8 cellular contexts compared by ENCODE assay signal in the genomic region with DNA sequence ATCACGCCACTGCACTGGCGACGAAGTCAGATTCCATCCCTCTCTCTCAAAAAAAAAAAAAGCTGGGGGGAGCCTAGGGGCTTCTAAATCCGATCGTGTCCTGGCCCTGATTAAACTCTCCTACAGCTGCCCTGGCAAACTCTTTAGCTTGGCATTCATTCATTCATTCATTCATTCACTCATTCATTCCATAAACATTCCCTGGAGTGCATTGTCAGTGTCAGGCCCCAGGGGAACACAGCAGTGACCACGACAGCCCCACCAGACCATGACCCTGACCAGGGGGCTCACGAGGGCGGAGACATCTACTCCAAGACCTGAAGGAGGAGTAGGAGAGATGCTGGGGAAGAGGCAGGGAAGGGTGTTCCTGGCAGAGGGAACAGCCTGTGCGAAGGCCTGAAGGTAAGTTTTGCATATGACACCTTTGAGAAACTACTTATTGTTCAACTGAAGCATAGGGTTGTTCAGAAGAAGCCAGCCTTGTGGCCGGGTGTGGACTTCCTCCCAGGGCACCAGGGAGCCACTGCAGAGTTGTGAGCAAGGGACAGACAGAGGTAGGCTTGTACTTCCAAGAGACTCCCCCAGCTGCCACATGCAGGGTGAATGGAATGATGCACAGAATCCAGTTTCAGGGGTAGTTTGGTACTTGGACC. TPM values are rescaled to one million over a fixed set of nuclear protein-coding genes. Genes with fewer than 3 reads are reported as not detected.
A peak's percentile ranks its signal among the peaks of the same experiment; 100 is the strongest.
DNase-seq lines count a peak whose midpoint lies in the region; ATAC-seq and TF ChIP-seq lines count a peak whose summit lies in the region.

No MANE protein-coding gene starts in this region.

- no peak overlapping the region for H3K4me3 Mint-ChIP-seq in activated naive CD8-positive, alpha-beta T cell treated with anti-CD3 and anti-CD28 coated beads, Interleukin-2, amount 50 U/mL, for 24 hours
- H3K4me3 Mint-ChIP-seq in neural progenitor cell (peak overlapping the region; percentile 65), HFFc6 (no peak overlapping the region)

- no peaks in the 10 kb centered on the region for H3F3A ChIP-seq in neural progenitor cell (ENCODE audit: low read depth)

- no peak overlapping the region for H3K4me2 ChIP-seq in neural progenitor cell

- no peaks in the 10 kb centered on the region for H3K9me3 Mint-ChIP-seq in activated naive CD8-positive, alpha-beta T cell treated with anti-CD3 and anti-CD28 coated beads, Interleukin-2, amount 50 U/mL, for 24 hours
- H3K9me3 Mint-ChIP-seq in neural progenitor cell (no peaks in the 10 kb centered on the region), HFFc6 (no peaks in the 10 kb centered on the region)

- peaks cover 40% of the 10 kb centered on the region for H3K4me1 Mint-ChIP-seq in activated naive CD8-positive, alpha-beta T cell treated with anti-CD3 and anti-CD28 coated beads, Interleukin-2, amount 50 U/mL, for 24 hours
- H3K4me1 Mint-ChIP-seq in neural progenitor cell (peaks cover 7% of the 10 kb centered on the region), HFFc6 (ENCODE audit: low read depth) (peaks cover 46% of the 10 kb centered on the region)

- no peaks in the 10 kb centered on the region for H3K36me3 ChIP-seq in neural progenitor cell

- TF ChIP-seq CTCF in neural progenitor cell (IDR thresholded peaks at IDR 0.05) (no peak), HFFc6 (IDR thresholded peaks at IDR 0.05) (no peak)

- no peak overlapping the region for H3K27ac ChIP-seq in neural progenitor cell

- no peaks in the 10 kb centered on the region for H3K36me3 Mint-ChIP-seq in activated naive CD8-positive, alpha-beta T cell treated with anti-CD3 and anti-CD28 coated beads, Interleukin-2, amount 50 U/mL, for 24 hours (ENCODE audit: low read depth)
- H3K36me3 Mint-ChIP-seq in neural progenitor cell = no peaks in the 10 kb centered on the region
- no peaks in the 10 kb centered on the region for H3K36me3 Mint-ChIP-seq in HFFc6 (ENCODE audit: low read depth)

- H3K27me3 Mint-ChIP-seq in activated naive CD8-positive, alpha-beta T cell treated with anti-CD3 and anti-CD28 coated beads, Interleukin-2, amount 50 U/mL, for 24 hours = peaks cover 2% of the 10 kb centered on the region
- H3K27me3 Mint-ChIP-seq in neural progenitor cell (ENCODE audit: insufficient read depth, low read depth) (peaks cover 6% of the 10 kb centered on the region), HFFc6 (ENCODE audit: insufficient read depth) (no peaks in the 10 kb centered on the region; the same call in 1 of the 2 replicates)

- no peak overlapping the region for H3K9ac ChIP-seq in neural progenitor cell

- no peaks in the 10 kb centered on the region for H3K27me3 ChIP-seq in neural progenitor cell

- H2AFZ ChIP-seq in neural progenitor cell (replicated peaks) = no peak overlapping the region

- ATAC-seq in GM18873 (IDR thresholded peaks at IDR 0.05; ENCODE audit: low FRiP score, unreplicated experiment) (peak; percentile 31), HG03159 (IDR thresholded peaks at IDR 0.05; ENCODE audit: unreplicated experiment) (peak; percentile 42)
- peak; percentile 30 for ATAC-seq in activated naive CD8-positive, alpha-beta T cell treated with anti-CD3 and anti-CD28 coated beads, Interleukin-2, amount 50 U/mL, for 24 hours

- H3K27ac Mint-ChIP-seq in activated naive CD8-positive, alpha-beta T cell treated with anti-CD3 and anti-CD28 coated beads, Interleukin-2, amount 50 U/mL, for 24 hours = no peak overlapping the region
- no peak overlapping the region for H3K27ac Mint-ChIP-seq in neural progenitor cell
- no peak overlapping the region for H3K27ac Mint-ChIP-seq in HFFc6

- H3K9me3 ChIP-seq in neural progenitor cell (ENCODE audit: low read depth) = no peaks in the 10 kb centered on the region

- H3K79me2 ChIP-seq in neural progenitor cell (ENCODE audit: low read depth) = no peaks in the 10 kb centered on the region

- H3K4me1 ChIP-seq in neural progenitor cell = peaks cover 3% of the 10 kb centered on the region

- H3K4me3 ChIP-seq in neural progenitor cell = no peak overlapping the region

- H4K20me1 ChIP-seq in neural progenitor cell (ENCODE audit: low read depth) = no peaks in the 10 kb centered on the region

- no peak for DNase-seq in activated naive CD8-positive, alpha-beta T cell treated with anti-CD3 and anti-CD28 coated beads, Interleukin-2, amount 50 U/mL, for 24 hours
- DNase-seq in neural progenitor cell (ENCODE audit: low spot score) (no peak), HFFc6 (no peak), DMS153 treated with DMSO at 0.1 percent for 48 hours (lab: John Stamatoyannopoulos, UW; ENCODE audit: unreplicated experiment) (no peak), SW 1271 (lab: John Stamatoyannopoulos, UW) (no peak), GDM1 (lab: John Stamatoyannopoulos, UW) (no peak)

RNA-seq across cellular contexts. Expression of a gene that starts 24.5 kb away (rescaled TPM):
- not detected in 2 replicates for total RNA-seq in neural progenitor cell (ENCODE audit: low replicate concordance)
- total RNA-seq in HFFc6 (2021; fragmentation: NEBNext Ultra II Directional; extraction: Animal tissue kit (Norgen Biotek cat#: 25700)) = not detected

RNA-seq across cellular contexts. Expression of a gene that starts 25.1 kb away (rescaled TPM):
- not detected in 2 replicates for total RNA-seq in neural progenitor cell (ENCODE audit: low replicate concordance)
- 10 to 100 TPM; 12.9 to 20.1 (median 16.7) TPM for total RNA-seq in HFFc6 (2021; fragmentation: NEBNext Ultra II Directional; extraction: Animal tissue kit (Norgen Biotek cat#: 25700))

RNA-seq across cellular contexts. Expression of a gene that starts 52.1 kb away (rescaled TPM):
- 0.09 and 0.59 TPM in 2 replicates for total RNA-seq in neural progenitor cell (ENCODE audit: low replicate concordance)
- total RNA-seq in HFFc6 (2021; fragmentation: NEBNext Ultra II Directional; extraction: Animal tissue kit (Norgen Biotek cat#: 25700)) = 1 to 10 TPM; 1.8 to 2.5 (median 2.1) TPM

RNA-seq across cellular contexts. Expression of a gene that starts 54.3 kb away (rescaled TPM):
- total RNA-seq in neural progenitor cell (ENCODE audit: low replicate concordance) = 1.4 and 1.5 TPM in 2 replicates
- total RNA-seq in HFFc6 (2021; fragmentation: NEBNext Ultra II Directional; extraction: Animal tissue kit (Norgen Biotek cat#: 25700)) = not detected

Comparison
In these comparisons a context has a peak if more than half of its experiments do, and no peak if none do; other contexts are left out.
1. RNA of a gene that starts 25.1 kb away (total RNA-seq): 12.9 to 20.1 TPM in HFFc6; not detected in neural progenitor cell; every median in the first group is over 10 times any median in the second.
2. Peak in every context shown above with its lines, with median percentiles within 50 percentile points of each other: ATAC-seq.